7 cellular contexts compared by ENCODE assay signal in the genomic region with DNA sequence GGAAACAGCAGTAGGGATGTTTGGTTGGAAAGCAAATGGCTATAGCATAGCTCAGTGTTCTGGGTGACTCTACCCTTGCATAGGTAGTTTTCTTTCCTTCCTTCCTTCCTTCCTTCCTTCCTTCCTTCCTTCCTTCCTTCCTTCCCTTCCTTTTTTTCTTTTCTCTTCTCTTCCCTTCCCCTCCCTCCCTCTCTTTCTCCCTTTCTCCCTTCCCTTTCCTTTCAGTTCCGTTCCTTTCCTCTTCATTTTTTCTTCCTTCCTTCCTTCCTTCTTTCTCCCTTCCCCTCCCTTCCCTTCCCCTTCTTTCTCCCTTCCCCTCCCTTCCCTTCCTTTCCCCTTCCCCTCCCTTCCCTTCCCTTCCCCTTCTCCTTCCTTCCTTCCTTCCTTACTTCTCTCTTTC.
"Had no signal": no experiment of that assay in that cellular context is flagged by ENCODE, and none has a peak within 500 bp of the region (broad histone marks: within the 10 kb centered on the region; RNA-seq: fewer than 3 reads in every experiment).

No MANE protein-coding gene starts in this region.

- H3K4me1 ChIP-seq: HAP-1 had no signal

- FAIRE-seq: HTR-8/SVneo had no signal

- H2AFZ ChIP-seq: GM23248 had no signal

- H3K9me3 ChIP-seq: HAP-1 had no signal

- H3K4me3 ChIP-seq: GM23248, HAP-1 had no signal

- H3K27ac ChIP-seq: GM23248 had no signal

- H3K9ac ChIP-seq: GM23248 had no signal

- DNase-seq: GM23248, GOT3, H7, KG1 had no signal

- H3K36me3 ChIP-seq: HAP-1 had no signal

- ATAC-seq: HCT116 had no signal
